In genomic region chr20:60474385-60474910, GRCh38 we compare ENCODE assay signal across 28 cellular contexts.
"Had no signal": no experiment of that assay in that cellular context is flagged by ENCODE, and none has a peak within 500 bp of the region (broad histone marks: within the 10 kb centered on the region; RNA-seq: fewer than 3 reads in every experiment).

No MANE protein-coding gene starts in this region.

- H3K4me1 ChIP-seq: esophagus squamous epithelium, gastrocnemius medialis, heart right ventricle, left lung had no signal

- FAIRE-seq: colon, endometrium, islet of Langerhans, keratinocyte had no signal

- H3K4me3 ChIP-seq: coronary artery, dorsolateral prefrontal cortex, esophagus squamous epithelium, gastrocnemius medialis, heart right ventricle, left lung, lung had no signal

- DNase-seq: dermis blood vessel endothelial cell; dorsolateral prefrontal cortex; effector CD8-positive, alpha-beta T cell; effector memory CD8-positive, alpha-beta T cell; endodermal cell; erythroblast; esophagus squamous epithelium; foreskin fibroblast; foreskin melanocyte; gastrocnemius medialis; glutamatergic neuron; head of caudate nucleus; heart right ventricle; hippocampal formation; left cardiac atrium; left lung; left ventricle myocardium superior; mammary epithelial cell; mesendoderm; midbrain had no signal

- ATAC-seq: effector memory CD8-positive, alpha-beta T cell; esophagus mucosa; gastrocnemius medialis; heart right ventricle; left cardiac atrium; left lung; left ventricle myocardium superior had no signal

- H3K9me3 ChIP-seq: esophagus squamous epithelium, gastrocnemius medialis, heart right ventricle, left lung had no signal

- H3K27ac ChIP-seq: coronary artery, dorsolateral prefrontal cortex, epithelial cell of prostate, esophagus squamous epithelium, gastrocnemius medialis, heart right ventricle, left lung had no signal

- H3K27me3 ChIP-seq: esophagus squamous epithelium had no signal

- H3K36me3 ChIP-seq: esophagus squamous epithelium, gastrocnemius medialis, heart right ventricle, left lung had no signal
